Comparison of ENCODE assay signal across 8 cellular contexts in genomic region chr6:48111143-48111506, GRCh38. TPM values are rescaled to one million over a fixed set of nuclear protein-coding genes. Genes with fewer than 3 reads are reported as not detected.
DNase-seq lines count a peak whose midpoint lies in the region; ATAC-seq, FAIRE-seq and TF ChIP-seq lines count a peak whose summit lies in the region.

PTCHD4 (minus strand) TSS chr6:48111197; CDS start chr6:48068957, 42,240 bp downstream.

- TF ChIP-seq POLR2A in H54 (IDR thresholded peaks at IDR 0.05; ENCODE audit: low read depth, low read length) (peak; percentile 35; the same call in 1 of the 2 replicates), lower leg skin (IDR thresholded peaks at IDR 0.05) (no peak)

- no peak for ATAC-seq in GM19023 (IDR thresholded peaks at IDR 0.05; ENCODE audit: unreplicated experiment)

- no peaks in the 10 kb centered on the region for H3K27me3 Mint-ChIP-seq in progenitor cell of endocrine pancreas

- intact Hi-C loops in lower leg skin (cut with DNase I; ENCODE audit: low total_unique reads) = no loop called here

- peak; percentile 85 for FAIRE-seq in H54 (lab: Jason Lieb, UNC)

- no peak for TF ChIP-seq CTCF in epithelial cell of proximal tubule (conservative IDR thresholded peaks at IDR 0.05; ENCODE audit: low read depth, low read length)
- no peak for TF ChIP-seq CTCF in progenitor cell of endocrine pancreas (IDR thresholded peaks at IDR 0.05; ENCODE audit: unreplicated experiment)
- TF ChIP-seq CTCF in lower leg skin (IDR thresholded peaks at IDR 0.05) = no peak

- H3K36me3 Mint-ChIP-seq in progenitor cell of endocrine pancreas (ENCODE audit: insufficient read depth) = no peaks in the 10 kb centered on the region

- peak within 1 kb of the TSS; percentile 67 for H3K4me3 ChIP-seq in epithelial cell of proximal tubule (ENCODE audit: low read depth, low read length)
- no peak within 1 kb of the TSS for H3K4me3 ChIP-seq in lower leg skin (ENCODE audit: low read depth, poor library complexity, severe bottlenecking)

- H3K27ac Mint-ChIP-seq in progenitor cell of endocrine pancreas = peak within 1 kb of the TSS; percentile 96

- DNase-seq in H54 (ENCODE audit: insufficient read length, low spot score) (no peak), NCI-H774 (lab: John Stamatoyannopoulos, UW) (peak; percentile 68), epithelial cell of proximal tubule (ENCODE audit: low read depth) (no peak), progenitor cell of endocrine pancreas (ENCODE audit: low spot score, unreplicated experiment) (no peak), NCI-H2171 treated with DMSO at 0.1 percent for 48 hours (lab: John Stamatoyannopoulos, UW) (no peak), lower leg skin (ENCODE audit: low spot score in 2 of 2) (no peak)
- no peak for DNase-seq in activated CD4-positive, CD25-positive, alpha-beta regulatory T cell treated with anti-CD3 and anti-CD28 coated beads, Interleukin-2, amount 50 U/mL, for 72 hours

- peaks cover under 1% of the 10 kb centered on the region for H3K9me3 Mint-ChIP-seq in progenitor cell of endocrine pancreas (ENCODE audit: low read depth)

- H3K4me3 Mint-ChIP-seq in progenitor cell of endocrine pancreas (ENCODE audit: low read depth) = peak within 1 kb of the TSS; percentile 72

- H3K4me1 Mint-ChIP-seq in progenitor cell of endocrine pancreas (ENCODE audit: low read depth) = peaks cover 27% of the 10 kb centered on the region

- 36 to 56% methylated on average over 1 of the region's 1 CpG for WGBS in lower leg skin, 2 donors

RNA-seq across cellular contexts. Expression of gene PTCHD4, which starts in this region (rescaled TPM):
- total RNA-seq in epithelial cell of proximal tubule = 0.07 and 1.3 TPM in 2 replicates
- 2.7 and 4.8 TPM in 2 replicates for total RNA-seq in progenitor cell of endocrine pancreas
- under 1 TPM in 2 of 4 donors, not detected in 2; 0.10 TPM for total RNA-seq in lower leg skin
